In genomic region chr15:38994310-38994709, GRCh38 we compare ENCODE assay signal across 30 cellular contexts.
DNase-seq lines count a peak whose midpoint lies in the region; ATAC-seq and TF ChIP-seq lines count a peak whose summit lies in the region.
"Had no signal": no experiment of that assay in that cellular context is flagged by ENCODE, and none has a peak within 500 bp of the region (broad histone marks: within the 10 kb centered on the region; RNA-seq: fewer than 3 reads in every experiment).

No MANE protein-coding gene starts in this region.

- BruUV-seq in mammary epithelial cell (replicated peaks; lab: Mats Ljungman, UMichigan), result no TSS peak

- H3K36me3 ChIP-seq in mammary epithelial cell (ENCODE audit: insufficient read depth, low read length) (no peaks in the 10 kb centered on the region), breast epithelium (no peaks in the 10 kb centered on the region)
- H3K36me3 ChIP-seq in CD8-positive, alpha-beta memory T cell (ENCODE audit: insufficient read depth, low read length), result no peaks in the 10 kb centered on the region
- H3K36me3 ChIP-seq: HAP-1, heart right ventricle, Peyer's patch, spleen had no signal

- no peak for TF ChIP-seq POLR2A in breast epithelium (IDR thresholded peaks at IDR 0.05)

- dilution Hi-C loops in mammary epithelial cell (cut with HindIII; ENCODE audit: low sequenced_read_pairs), result no loop called here

- no peaks in the 10 kb centered on the region for H3K79me2 ChIP-seq in mammary epithelial cell (ENCODE audit: insufficient read depth, low read length)

- H3K4me3 ChIP-seq in mammary epithelial cell (replicated peaks in 1 of 3; ENCODE audit: insufficient read depth in 1 of 3, low read depth in 2 of 3, low read length in 3 of 3) (no peak overlapping the region), breast epithelium (no peak overlapping the region)
- H3K4me3 ChIP-seq in CD8-positive, alpha-beta memory T cell (ENCODE audit: low read length), result no peak overlapping the region
- H3K4me3 ChIP-seq: GM12878, HAP-1, heart right ventricle, Peyer's patch, spleen had no signal

- H3K27me3 ChIP-seq in mammary epithelial cell (ENCODE audit: insufficient read depth, low read length) (no peaks in the 10 kb centered on the region), breast epithelium (no peaks in the 10 kb centered on the region)
- H3K27me3 ChIP-seq in CD8-positive, alpha-beta memory T cell (ENCODE audit: insufficient read depth, low read length, poor library complexity, severe bottlenecking), result peaks cover 4% of the 10 kb centered on the region
- H3K27me3 ChIP-seq: heart right ventricle, Peyer's patch, spleen had no signal

- H3K4me1 ChIP-seq in mammary epithelial cell (ENCODE audit: insufficient read depth, low read length) (peaks cover 27% of the 10 kb centered on the region), breast epithelium (peaks cover 0 to 10% of the 10 kb centered on the region in 2 donors)
- no peaks in the 10 kb centered on the region for H3K4me1 ChIP-seq in CD8-positive, alpha-beta memory T cell (ENCODE audit: insufficient read depth, low read length)
- H3K4me1 ChIP-seq: HAP-1, Peyer's patch, spleen had no signal

- H3K4me1 Mint-ChIP-seq in neural crest cell, result peaks cover 13% of the 10 kb centered on the region
- no peaks in the 10 kb centered on the region for H3K4me1 Mint-ChIP-seq in CD8-positive, alpha-beta memory T cell
- no peaks in the 10 kb centered on the region for H3K4me1 Mint-ChIP-seq in activated T-helper 1 cell treated with anti-CD3 and anti-CD28 coated beads, Interleukin-12 subunit alpha, Interleukin-12 subunit beta, Interleukin-2, Interleukin-4 antibody, amounts not matched to agents 30 ng/mL and 10 ng/mL and 1 ng/mL, durations not matched to agents 14 hours and 24 hours and 36 hours (ENCODE audit: low read depth)
- H3K4me1 Mint-ChIP-seq: activated CD4-positive, alpha-beta T cell treated with anti-CD3 and anti-CD28 coated beads, Interleukin-2, amount 10 ng/mL, durations not matched to agents 7 days and 5 days; activated naive CD8-positive, alpha-beta T cell treated with anti-CD3 and anti-CD28 coated beads, Interleukin-2, amount 50 U/mL, for 24 hours; IgD-negative memory B cell; naive B cell; WTC11 had no signal

- no peak for ATAC-seq in HG03139 (IDR thresholded peaks at IDR 0.05; ENCODE audit: unreplicated experiment)
- ATAC-seq: activated naive CD8-positive, alpha-beta T cell treated with anti-CD3 and anti-CD28 coated beads, Interleukin-2, amount 50 U/mL, for 24 hours; GM12878; heart right ventricle; WTC11 had no signal

- in situ Hi-C loops in mammary epithelial cell (cut with MboI; ENCODE audit: low sequenced_read_pairs in 2 of 2), result loop anchor here in 1 of 2 donors (10.0 kb wide), 1 partner anchor 170 kb away; no protein-coding TSS in a partner anchor

- no peak overlapping the region for H3K9ac ChIP-seq in mammary epithelial cell (ENCODE audit: insufficient read depth, low read length)

- no peaks in the 10 kb centered on the region for H3K9me3 Mint-ChIP-seq in neural crest cell
- H3K9me3 Mint-ChIP-seq in CD8-positive, alpha-beta memory T cell, result no peaks in the 10 kb centered on the region
- no peaks in the 10 kb centered on the region for H3K9me3 Mint-ChIP-seq in activated T-helper 1 cell treated with anti-CD3 and anti-CD28 coated beads, Interleukin-12 subunit alpha, Interleukin-12 subunit beta, Interleukin-2, Interleukin-4 antibody, amounts not matched to agents 30 ng/mL and 10 ng/mL and 1 ng/mL, durations not matched to agents 14 hours and 24 hours and 36 hours
- H3K9me3 Mint-ChIP-seq: activated CD4-positive, alpha-beta T cell treated with anti-CD3 and anti-CD28 coated beads, Interleukin-2, amount 10 ng/mL, durations not matched to agents 7 days and 5 days; activated naive CD8-positive, alpha-beta T cell treated with anti-CD3 and anti-CD28 coated beads, Interleukin-2, amount 50 U/mL, for 24 hours; activated T-cell treated with anti-CD3 and anti-CD28 coated beads, Interleukin-2, amount 50 U/mL, for 24 hours; IgD-negative memory B cell; WTC11 had no signal

- WGBS in mammary epithelial cell (ENCODE audit: low coverage, missing lambda C conversion rate), result 64% methylated on average over 2 of the region's 2 CpGs

- intact Hi-C loops in mammary epithelial cell (cut with micrococcal nuclease), result loop anchor here (10.0 kb wide), 1 partner anchor 180 kb away; no protein-coding TSS in a partner anchor
- intact Hi-C loops in breast epithelium (cut with DNase I; ENCODE audit: low total_unique reads), result no loop called here
- intact Hi-C loops in activated T-helper 1 cell treated with anti-CD3 and anti-CD28 coated beads, Interleukin-12 subunit alpha, Interleukin-12 subunit beta, Interleukin-2, Interleukin-4 antibody, amounts not matched to agents 30 ng/mL and 10 ng/mL and 1 ng/mL, durations not matched to agents 14 hours and 24 hours and 36 hours (cut with micrococcal nuclease), result no loop called here

- DNase-seq in mammary epithelial cell (no peak), breast epithelium (ENCODE audit: low spot score in 2 of 2) (no peak), foreskin melanocyte (peak; percentile 45), neural crest cell (ENCODE audit: low read depth, low spot score) (no peak), COLO668 (lab: John Stamatoyannopoulos, UW; ENCODE audit: unreplicated experiment) (no peak)
- no peak for DNase-seq in CD8-positive, alpha-beta memory T cell
- DNase-seq in activated T-helper 1 cell treated with anti-CD3 and anti-CD28 coated beads, Interleukin-12 subunit alpha, Interleukin-12 subunit beta, Interleukin-2, Interleukin-4 antibody, amounts not matched to agents 30 ng/mL and 10 ng/mL and 1 ng/mL, durations not matched to agents 14 hours and 24 hours and 36 hours (ENCODE audit: low spot score), result no peak
- DNase-seq: activated CD4-positive, alpha-beta T cell treated with anti-CD3 and anti-CD28 coated beads, Interleukin-2, amount 10 ng/mL, durations not matched to agents 7 days and 5 days; activated naive CD8-positive, alpha-beta T cell treated with anti-CD3 and anti-CD28 coated beads, Interleukin-2, amount 50 U/mL, for 24 hours; activated T-cell treated with anti-CD3 and anti-CD28 coated beads, Interleukin-2, amount 50 U/mL, for 24 hours; effector CD8-positive, alpha-beta T cell; EL; erythroblast; foreskin fibroblast; heart right ventricle; mesendoderm; naive B cell; NCI-H1105 treated with DMSO at 0.1 percent for 48 hours; NCI-H2029 treated with DMSO at 0.1 percent for 48 hours; NCI-H2227 treated with DMSO at 0.1 percent for 48 hours; NCI-H526 treated with DMSO at 0.1 percent for 48 hours; Peyer's patch; spleen; T1000 had no signal

- no peaks in the 10 kb centered on the region for H4K20me1 ChIP-seq in mammary epithelial cell (ENCODE audit: insufficient read depth, low read length)

- POLR2A ChIA-PET in CD8-positive, alpha-beta memory T cell (lab: Charles Lee), result no interaction called here

- peak overlapping the region; percentile 36 for H2AFZ ChIP-seq in mammary epithelial cell (ENCODE audit: low read depth, low read length)

- H3K9me3 ChIP-seq in mammary epithelial cell (replicated peaks; ENCODE audit: insufficient read depth, low read length), result no peaks in the 10 kb centered on the region
- H3K9me3 ChIP-seq in breast epithelium, result no peaks in the 10 kb centered on the region
- no peaks in the 10 kb centered on the region for H3K9me3 ChIP-seq in CD8-positive, alpha-beta memory T cell (ENCODE audit: low read length)
- H3K9me3 ChIP-seq: HAP-1, heart right ventricle, Peyer's patch, spleen had no signal

- TF ChIP-seq CTCF in mammary epithelial cell (conservative IDR thresholded peaks at IDR 0.05 in 1 of 2, IDR thresholded peaks at IDR 0.05 in 1 of 2; ENCODE audit: extremely low read depth in 1 of 2, insufficient read depth in 1 of 2, low read depth in 1 of 2, low read length in 2 of 2) (no peak), breast epithelium (IDR thresholded peaks at IDR 0.05) (no peak), neural crest cell (conservative IDR thresholded peaks at IDR 0.05) (no peak)

- no peaks in the 10 kb centered on the region for H3K27me3 Mint-ChIP-seq in neural crest cell (ENCODE audit: low read depth)
- H3K27me3 Mint-ChIP-seq in CD8-positive, alpha-beta memory T cell, result peaks cover 7 to 27% of the 10 kb centered on the region in 2 donors
- peaks cover 2% of the 10 kb centered on the region for H3K27me3 Mint-ChIP-seq in activated T-helper 1 cell treated with anti-CD3 and anti-CD28 coated beads, Interleukin-12 subunit alpha, Interleukin-12 subunit beta, Interleukin-2, Interleukin-4 antibody, amounts not matched to agents 30 ng/mL and 10 ng/mL and 1 ng/mL, durations not matched to agents 14 hours and 24 hours and 36 hours (ENCODE audit: insufficient read depth)
- H3K27me3 Mint-ChIP-seq: IgD-negative memory B cell had no signal

- H3K4me3 Mint-ChIP-seq in neural crest cell, result no peak overlapping the region
- no peak overlapping the region for H3K4me3 Mint-ChIP-seq in CD8-positive, alpha-beta memory T cell
- H3K4me3 Mint-ChIP-seq in activated T-helper 1 cell treated with anti-CD3 and anti-CD28 coated beads, Interleukin-12 subunit alpha, Interleukin-12 subunit beta, Interleukin-2, Interleukin-4 antibody, amounts not matched to agents 30 ng/mL and 10 ng/mL and 1 ng/mL, durations not matched to agents 14 hours and 24 hours and 36 hours, result no peak overlapping the region
- H3K4me3 Mint-ChIP-seq: activated CD4-positive, alpha-beta T cell treated with anti-CD3 and anti-CD28 coated beads, Interleukin-2, amount 10 ng/mL, durations not matched to agents 7 days and 5 days; activated naive CD8-positive, alpha-beta T cell treated with anti-CD3 and anti-CD28 coated beads, Interleukin-2, amount 50 U/mL, for 24 hours; activated T-cell treated with anti-CD3 and anti-CD28 coated beads, Interleukin-2, amount 50 U/mL, for 24 hours; IgD-negative memory B cell; naive B cell; WTC11 had no signal

- H3K27ac Mint-ChIP-seq in neural crest cell (ENCODE audit: unreplicated experiment), result peak overlapping the region; percentile 31
- H3K27ac Mint-ChIP-seq in CD8-positive, alpha-beta memory T cell, result no peak overlapping the region
- no peak overlapping the region for H3K27ac Mint-ChIP-seq in activated T-helper 1 cell treated with anti-CD3 and anti-CD28 coated beads, Interleukin-12 subunit alpha, Interleukin-12 subunit beta, Interleukin-2, Interleukin-4 antibody, amounts not matched to agents 30 ng/mL and 10 ng/mL and 1 ng/mL, durations not matched to agents 14 hours and 24 hours and 36 hours
- H3K27ac Mint-ChIP-seq: activated CD4-positive, alpha-beta T cell treated with anti-CD3 and anti-CD28 coated beads, Interleukin-2, amount 10 ng/mL, durations not matched to agents 7 days and 5 days; activated naive CD8-positive, alpha-beta T cell treated with anti-CD3 and anti-CD28 coated beads, Interleukin-2, amount 50 U/mL, for 24 hours; activated T-cell treated with anti-CD3 and anti-CD28 coated beads, Interleukin-2, amount 50 U/mL, for 24 hours; IgD-negative memory B cell; naive B cell; WTC11 had no signal

- CTCF ChIA-PET in mammary epithelial cell (lab: Charles Lee; ENCODE audit: low non-redundant PET), result interaction anchor here (0.7 kb wide), 1 partner anchor 160 kb away, joined by 3 read pairs; no protein-coding TSS in a partner anchor
- CTCF ChIA-PET in CD8-positive, alpha-beta memory T cell (lab: Charles Lee), result no interaction called here

- no peak overlapping the region for H3K4me2 ChIP-seq in mammary epithelial cell (ENCODE audit: insufficient read depth, low read depth, low read length)

- H3K27ac ChIP-seq in mammary epithelial cell (ENCODE audit: insufficient read depth, low read depth, low read length), result no peak overlapping the region
- no peak overlapping the region for H3K27ac ChIP-seq in breast epithelium
- no peak overlapping the region for H3K27ac ChIP-seq in CD8-positive, alpha-beta memory T cell (ENCODE audit: low read depth, low read length)
- H3K27ac ChIP-seq: 22Rv1, Peyer's patch had no signal

- H3K36me3 Mint-ChIP-seq in neural crest cell (ENCODE audit: low read depth), result no peaks in the 10 kb centered on the region
- no peaks in the 10 kb centered on the region for H3K36me3 Mint-ChIP-seq in CD8-positive, alpha-beta memory T cell
- no peaks in the 10 kb centered on the region for H3K36me3 Mint-ChIP-seq in activated T-helper 1 cell treated with anti-CD3 and anti-CD28 coated beads, Interleukin-12 subunit alpha, Interleukin-12 subunit beta, Interleukin-2, Interleukin-4 antibody, amounts not matched to agents 30 ng/mL and 10 ng/mL and 1 ng/mL, durations not matched to agents 14 hours and 24 hours and 36 hours (ENCODE audit: low read depth)
- H3K36me3 Mint-ChIP-seq: IgD-negative memory B cell, naive B cell, WTC11 had no signal
